In the genomic region with DNA sequence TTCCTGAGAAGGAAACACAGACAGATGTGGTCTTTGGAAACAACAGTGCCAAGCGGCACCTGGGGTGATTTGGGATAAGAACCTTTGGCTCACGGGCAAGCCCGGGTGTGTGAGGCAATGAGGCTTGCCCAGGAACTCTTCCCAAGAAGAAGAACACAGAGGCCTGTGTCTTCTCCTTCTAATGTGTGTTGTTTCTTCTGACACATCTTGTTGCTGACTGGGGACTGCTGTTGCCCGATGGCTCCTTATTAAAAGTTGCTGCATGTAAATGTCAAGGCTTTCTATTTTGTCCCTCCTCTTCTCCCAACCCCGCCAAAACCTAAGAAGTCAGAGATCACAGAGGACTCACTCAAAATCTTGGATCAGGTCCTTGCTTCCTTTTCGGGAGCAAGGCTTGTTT, we compare ENCODE assay signal across 15 cellular contexts.
DNase-seq lines count a peak whose midpoint lies in the region; ATAC-seq and TF ChIP-seq lines count a peak whose summit lies in the region.
"Had no signal": no experiment of that assay in that cellular context is flagged by ENCODE, and none has a peak within 500 bp of the region (broad histone marks: within the 10 kb centered on the region; RNA-seq: fewer than 3 reads in every experiment).

No MANE protein-coding gene starts in this region.

- H3K9ac ChIP-seq in neuronal stem cell (ENCODE audit: low read depth, low read length, poor library complexity) = no peak overlapping the region

- no peak for TF ChIP-seq CTCF in right atrium auricular region (IDR thresholded peaks at IDR 0.05)

- no peak overlapping the region for H4K91ac ChIP-seq in neuronal stem cell (ENCODE audit: low read depth, low read length, poor library complexity)

- no peak overlapping the region for H2BK5ac ChIP-seq in neuronal stem cell (ENCODE audit: low read length)

- H3K4me2 ChIP-seq in neuronal stem cell (ENCODE audit: insufficient read depth, low read length, poor library complexity, severe bottlenecking) = no peak overlapping the region

- no peak overlapping the region for H2BK15ac ChIP-seq in neuronal stem cell (ENCODE audit: low read length)

- no peak overlapping the region for H3K18ac ChIP-seq in neuronal stem cell (ENCODE audit: low read length)

- no peak overlapping the region for H3K27ac ChIP-seq in right atrium auricular region
- H3K27ac ChIP-seq in right cardiac atrium (ENCODE audit: low read length) = no peak overlapping the region
- H3K27ac ChIP-seq in neuronal stem cell (replicated peaks; ENCODE audit: low read length) = no peak overlapping the region
- H3K27ac ChIP-seq: 22Rv1, HL-60 had no signal

- H3K36me3 ChIP-seq in right atrium auricular region (no peaks in the 10 kb centered on the region), neuronal stem cell (replicated peaks in 1 of 2; ENCODE audit: control insufficient read depth in 2 of 2, insufficient read depth in 2 of 2, low read length in 2 of 2) (no peaks in the 10 kb centered on the region)

- H3K23ac ChIP-seq in neuronal stem cell (ENCODE audit: low read depth, low read length, poor library complexity) = no peak overlapping the region

- intact Hi-C loops in right cardiac atrium (cut with DNase I) = no loop called here

- no peak for ATAC-seq in right cardiac atrium
- ATAC-seq: CD8-positive, alpha-beta T cell; HCT116 had no signal

- no peaks in the 10 kb centered on the region for H3K4me1 ChIP-seq in right atrium auricular region
- peaks cover 2% of the 10 kb centered on the region for H3K4me1 ChIP-seq in right cardiac atrium (ENCODE audit: control insufficient read depth, insufficient read depth, low read length)
- peaks cover 0 to 5% of the 10 kb centered on the region in 2 donors for H3K4me1 ChIP-seq in neuronal stem cell (ENCODE audit: control insufficient read depth in 2 of 2, insufficient read depth in 1 of 2, low read depth in 1 of 2, low read length in 2 of 2)

- no peaks in the 10 kb centered on the region for H3K79me1 ChIP-seq in neuronal stem cell (ENCODE audit: low read depth, low read length)

- peak; percentile 24 for DNase-seq in activated CD8-positive, alpha-beta memory T cell treated with anti-CD3 and anti-CD28 coated beads for 24 hours
- DNase-seq in activated CD8-positive, alpha-beta memory T cell treated with anti-CD3 and anti-CD28 coated beads, Interleukin-2, amount 50 U/mL, for 48 hours = no peak
- DNase-seq in right atrium auricular region (ENCODE audit: low spot score) (peak; percentile 51), right cardiac atrium (no peak), mucosa of gallbladder (ENCODE audit: low spot score) (peak; percentile 8), NCI-H526 (lab: John Stamatoyannopoulos, UW) (no peak), neuronal stem cell (ENCODE audit: low spot score) (no peak), NK-92 (lab: John Stamatoyannopoulos, UW; ENCODE audit: unreplicated experiment) (no peak)
- DNase-seq: CD8-positive, alpha-beta T cell; COR-L47; DMS53; GF-D8 had no signal

- no peaks in the 10 kb centered on the region for H3K27me3 ChIP-seq in right atrium auricular region
- H3K27me3 ChIP-seq in right cardiac atrium (ENCODE audit: control insufficient read depth, insufficient read depth) = no peaks in the 10 kb centered on the region
- H3K27me3 ChIP-seq in neuronal stem cell (ENCODE audit: control insufficient read depth in 3 of 3, insufficient read depth in 3 of 3, low read depth in 1 of 3, low read length in 3 of 3) = peaks cover 0 to 2% (median 0%) of the 10 kb centered on the region in 3 experiments

- H2AK5ac ChIP-seq in neuronal stem cell (ENCODE audit: low read depth, low read length) = no peak overlapping the region

- no peaks in the 10 kb centered on the region for H3K9me3 ChIP-seq in right atrium auricular region
- H3K9me3 ChIP-seq in right cardiac atrium (ENCODE audit: control insufficient read depth, low read length) = no peaks in the 10 kb centered on the region
- H3K9me3 ChIP-seq in neuronal stem cell (replicated peaks in 1 of 2; ENCODE audit: control insufficient read depth in 2 of 2, insufficient read depth in 1 of 2, low read depth in 1 of 2, low read length in 2 of 2) = no peaks in the 10 kb centered on the region

- no peak overlapping the region for H3K4ac ChIP-seq in neuronal stem cell (ENCODE audit: low read length)

- 50% methylated on average over 6 of the region's 6 CpGs for WGBS in right cardiac atrium
- WGBS in neuronal stem cell (ENCODE audit: extremely low coverage in 2 of 2, insufficient read length in 2 of 2, insufficient replicate concordance in 1 of 2), 2 donors = no CpG with 5 or more reads among the region's 6 CpGs

- no peak overlapping the region for H4K8ac ChIP-seq in neuronal stem cell (ENCODE audit: low read depth, low read length)

- no peak overlapping the region for H3K14ac ChIP-seq in neuronal stem cell (ENCODE audit: low read length)

- no peak overlapping the region for H3K4me3 ChIP-seq in right atrium auricular region
- no peak overlapping the region for H3K4me3 ChIP-seq in right cardiac atrium (ENCODE audit: low read length)
- H3K4me3 ChIP-seq in neuronal stem cell (ENCODE audit: low read length in 2 of 2) = no peak overlapping the region

- no peak overlapping the region for H2BK12ac ChIP-seq in neuronal stem cell (ENCODE audit: low read length)

- no peak overlapping the region for H2BK120ac ChIP-seq in neuronal stem cell (ENCODE audit: low read depth, low read length)

- no peak overlapping the region for H2AFZ ChIP-seq in neuronal stem cell (ENCODE audit: low read length)

Comparison
In these comparisons a context has a peak if more than half of its experiments do, and no peak if none do; other contexts are left out.
1. DNase-seq: peak in activated CD8-positive, alpha-beta memory T cell treated with anti-CD3 and anti-CD28 coated beads for 24 hours (single experiment), right atrium auricular region (single experiment) and mucosa of gallbladder (single experiment); none in activated CD8-positive, alpha-beta memory T cell treated with anti-CD3 and anti-CD28 coated beads, Interleukin-2, amount 50 U/mL, for 48 hours (single experiment), right cardiac atrium (0 of 3), NCI-H526 (0 of 2), neuronal stem cell (single experiment) and NK-92 (single experiment).